22 cellular contexts compared by ENCODE assay signal in genomic region chr11:68982134-68982533, GRCh38.
"Had no signal": no experiment of that assay in that cellular context is flagged by ENCODE, and none has a peak within 500 bp of the region (broad histone marks: within the 10 kb centered on the region; RNA-seq: fewer than 3 reads in every experiment).

No MANE protein-coding gene starts in this region.

- H3K9me3 ChIP-seq: colonic mucosa, esophagus squamous epithelium, gastrocnemius medialis, gastroesophageal sphincter had no signal

- H3K36me3 ChIP-seq: colonic mucosa, esophagus muscularis mucosa, esophagus squamous epithelium, gastrocnemius medialis, gastroesophageal sphincter, heart left ventricle, heart right ventricle had no signal

- H3K4me1 ChIP-seq: colonic mucosa, foreskin keratinocyte had no signal

- H3K4me3 ChIP-seq: colonic mucosa, coronary artery, dorsolateral prefrontal cortex, esophagus muscularis mucosa, esophagus squamous epithelium, gastrocnemius medialis, gastroesophageal sphincter, heart left ventricle, heart right ventricle had no signal

- H3K27ac ChIP-seq: colonic mucosa, coronary artery, dorsolateral prefrontal cortex, epithelial cell of prostate, esophagus muscularis mucosa, esophagus squamous epithelium, foreskin keratinocyte, gastrocnemius medialis, gastroesophageal sphincter, heart left ventricle, heart right ventricle had no signal

- DNase-seq: colonic mucosa; cortex of kidney; dermis blood vessel endothelial cell; effector CD4-positive, alpha-beta T cell; effector CD8-positive, alpha-beta T cell; effector memory CD4-positive, alpha-beta T cell; effector memory CD8-positive, alpha-beta T cell; endodermal cell; erythroblast; esophagus squamous epithelium; foreskin fibroblast; foreskin keratinocyte; foreskin melanocyte; gastrocnemius medialis; glutamatergic neuron; heart right ventricle had no signal
